In the genomic region with DNA sequence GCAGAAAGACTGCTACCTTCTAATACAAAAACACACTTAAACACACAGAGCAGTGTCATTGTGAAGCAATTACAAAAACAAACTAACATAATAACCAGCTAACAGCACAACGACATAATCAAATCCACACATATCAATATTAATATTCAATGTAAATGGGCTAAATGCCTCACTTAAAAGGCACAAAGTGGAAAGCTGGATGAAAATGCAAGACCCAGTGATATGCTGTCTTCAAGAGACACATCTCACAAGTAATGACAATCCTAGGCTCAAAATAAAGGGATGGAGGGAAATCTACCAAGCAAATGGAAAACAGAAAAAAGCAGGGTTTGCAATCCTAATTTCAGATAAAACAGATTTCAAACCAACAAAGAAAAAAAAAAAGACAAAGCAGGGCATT, we compare ENCODE assay signal across 23 cellular contexts.
"Had no signal": no experiment of that assay in that cellular context is flagged by ENCODE, and none has a peak within 500 bp of the region (broad histone marks: within the 10 kb centered on the region; RNA-seq: fewer than 3 reads in every experiment).

No MANE protein-coding gene starts in this region.

- H3K4me1 ChIP-seq: esophagus squamous epithelium, gastrocnemius medialis, heart right ventricle, left lung, lower lobe of right lung had no signal

- H3K9me3 ChIP-seq: gastrocnemius medialis had no signal

- H3K27ac ChIP-seq: epithelial cell of prostate, esophagus squamous epithelium, gastrocnemius medialis, heart right ventricle, left lung, lower lobe of right lung had no signal

- H3K36me3 ChIP-seq: esophagus squamous epithelium, gastrocnemius medialis, heart right ventricle, left lung, lower lobe of right lung had no signal

- ATAC-seq: effector memory CD8-positive, alpha-beta T cell; esophagus mucosa; gastrocnemius medialis; heart right ventricle; left cardiac atrium; left lung; left ventricle myocardium superior; lower lobe of right lung; mucosa of descending colon; naive thymus-derived CD8-positive, alpha-beta T cell had no signal

- DNase-seq: cortex of kidney; effector CD8-positive, alpha-beta T cell; effector memory CD8-positive, alpha-beta T cell; endodermal cell; erythroblast; esophagus squamous epithelium; foreskin fibroblast; foreskin melanocyte; gastrocnemius medialis; glutamatergic neuron; head of caudate nucleus; heart right ventricle; hippocampal formation; left cardiac atrium; left lung; left ventricle myocardium superior; lower lobe of right lung; mesenchymal stem cell; mucosa of descending colon; naive B cell; naive thymus-derived CD8-positive, alpha-beta T cell had no signal

- H3K4me3 ChIP-seq: esophagus squamous epithelium, gastrocnemius medialis, heart right ventricle, left lung, lower lobe of right lung, mucosa of descending colon had no signal
